In genomic region chr20:56506103-56506502, GRCh38 we compare ENCODE assay signal across 1 cellular context.
TF ChIP-seq lines count a peak whose summit lies in the region.

No MANE protein-coding gene starts in this region.

TF ChIP-seq in HepG2, 621 proteins besides CTCF, POLR2A, EP300 and RAD21 (continued from another document):
- TF ChIP-seq ZFP91 (CRISPR knock-in tag; IDR thresholded peaks at IDR 0.05; ENCODE audit: borderline replicate concordance), result no peak
